Comparison of ENCODE assay signal across 22 cellular contexts in the genomic region with DNA sequence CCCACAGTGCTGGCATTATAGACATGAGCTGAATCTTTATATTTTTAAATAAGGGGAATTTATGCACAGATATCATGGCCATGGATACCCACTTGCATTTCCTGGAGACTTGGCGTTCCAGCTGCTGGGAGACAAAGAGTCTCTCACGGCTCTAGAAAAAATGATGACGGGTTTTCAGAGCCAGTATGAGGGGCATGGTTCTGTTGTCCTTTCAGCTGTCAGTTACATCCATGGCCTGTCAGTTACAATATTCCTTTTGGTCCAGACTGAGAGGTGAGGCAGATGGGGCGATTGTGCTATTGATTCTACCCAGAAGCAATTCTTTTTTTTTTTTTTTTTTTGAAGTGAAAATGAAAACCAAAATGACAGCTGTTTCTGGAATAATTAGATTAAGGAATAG. TPM values are rescaled to one million over a fixed set of nuclear protein-coding genes. Genes with fewer than 3 reads are reported as not detected.
DNase-seq lines count a peak whose midpoint lies in the region; ATAC-seq lines count a peak whose summit lies in the region.
"Had no signal": no experiment of that assay in that cellular context is flagged by ENCODE, and none has a peak within 500 bp of the region (broad histone marks: within the 10 kb centered on the region; RNA-seq: fewer than 3 reads in every experiment).

No MANE protein-coding gene starts in this region.

- DNase-seq in NCI-H82 (lab: John Stamatoyannopoulos, UW), result peak; percentile 6
- DNase-seq in NCI-H82 treated with DMSO at 0.1 percent for 48 hours (lab: John Stamatoyannopoulos, UW; ENCODE audit: unreplicated experiment), result no peak
- peak; percentile 51 for DNase-seq in medulla oblongata (ENCODE audit: extremely low spot score)
- DNase-seq in substantia nigra (lab: John Stamatoyannopoulos, UW), result peak in 1 of 49 donors; percentile 14
- no peak for DNase-seq in aorta
- no peak for DNase-seq in T-helper 1 cell
- DNase-seq: C1 segment of cervical spinal cord; Calu3; CD4-positive, alpha-beta memory T cell; COR-L47; DMS53; DMS79 treated with DMSO at 0.1 percent for 48 hours; GF-D8; H9 had no signal

- no peaks in the 10 kb centered on the region for H3K27me3 ChIP-seq in aorta (ENCODE audit: control insufficient read depth in 1 of 2, insufficient read depth in 2 of 2, low read length in 1 of 2)

- no peaks in the 10 kb centered on the region for H3K9me3 ChIP-seq in aorta (ENCODE audit: control insufficient read depth, low read length)

- WGBS in aorta, 2 donors, result 90% methylated on average over 4 of the region's 4 CpGs

- intact Hi-C loops in aorta (cut with DNase I), result no loop called here

- no peak overlapping the region for H3K4me3 ChIP-seq in aorta (ENCODE audit: low read length in 2 of 2)
- H3K4me3 ChIP-seq: GM23338 had no signal

- no peaks in the 10 kb centered on the region for H3K36me3 ChIP-seq in aorta (ENCODE audit: control insufficient read depth in 1 of 2, insufficient read depth in 2 of 2, low read length in 1 of 2)

- no peak for ATAC-seq in aorta (ENCODE audit: low FRiP score)
- ATAC-seq: GM23338, HCT116 had no signal

- no peaks in the 10 kb centered on the region for H3K4me1 ChIP-seq in aorta (ENCODE audit: control insufficient read depth in 1 of 2, insufficient read depth in 2 of 2, low read length in 2 of 2)

- H3K27ac ChIP-seq in substantia nigra (ENCODE audit: low read depth, low read length, poor library complexity, severe bottlenecking) (peak overlapping the region; percentile 90), aorta (ENCODE audit: low read depth in 1 of 2, low read length in 2 of 2) (no peak overlapping the region)

RNA-seq across cellular contexts. Expression of a gene that starts 29.7 kb away (rescaled TPM):
- not detected for total RNA-seq in aorta
- polyA plus RNA-seq in aorta, result 10 to 100 TPM in 1 of 2 donors, under 1 TPM in 1; 0.46 to 20.4 TPM
- total RNA-seq: A172; A673; CD4-positive, alpha-beta memory T cell; Daoy; G401; H4 had no signal
- polyA plus RNA-seq: BJ; CD4-positive, alpha-beta memory T cell had no signal

RNA-seq across cellular contexts. Expression of a gene that starts 32.6 kb away (rescaled TPM):
- not detected for total RNA-seq in aorta
- not detected for polyA plus RNA-seq in aorta
- total RNA-seq: A172; A673; Calu3; CD4-positive, alpha-beta memory T cell; Daoy; G401; H4 had no signal
- polyA plus RNA-seq: BJ; CD4-positive, alpha-beta memory T cell had no signal

RNA-seq across cellular contexts. Expression of a gene that starts 37.8 kb away (rescaled TPM):
- 1 to 10 TPM in 1 of 2 donors, under 1 TPM in 1; 0.32 to 2.5 TPM for total RNA-seq in aorta
- polyA plus RNA-seq in aorta, result under 1 TPM in 1 of 2 donors, not detected in 1; 0.59 TPM
- total RNA-seq: A172; A673; CD4-positive, alpha-beta memory T cell; Daoy; H4 had no signal
- polyA plus RNA-seq: BJ; CD4-positive, alpha-beta memory T cell had no signal

Comparison
In these comparisons a context has a peak if more than half of its experiments do, and no peak if none do; other contexts are left out.
1. DNase-seq: peak in NCI-H82 (single experiment) and medulla oblongata (single experiment); none in NCI-H82 treated with DMSO at 0.1 percent for 48 hours (single experiment), aorta (0 of 2) and T-helper 1 cell (0 of 5).